ENCODE assay signal across 15 cellular contexts in genomic region chr5:159104759-159105317, GRCh38. TPM values are rescaled to one million over a fixed set of nuclear protein-coding genes. Genes with fewer than 3 reads are reported as not detected.
DNase-seq lines count a peak whose midpoint lies in the region; ATAC-seq and TF ChIP-seq lines count a peak whose summit lies in the region.
"Had no signal": no experiment of that assay in that cellular context is flagged by ENCODE, and none has a peak within 500 bp of the region (broad histone marks: within the 10 kb centered on the region; RNA-seq: fewer than 3 reads in every experiment).

No MANE protein-coding gene starts in this region.

- peak overlapping the region; percentile 68 for H3K4me3 Mint-ChIP-seq in activated T-helper 17 cell treated with anti-CD3 and anti-CD28 coated beads, Interleukin-2, amount 50 U/mL, for 72 hours
- H3K4me3 Mint-ChIP-seq: activated T-cell treated with anti-CD3 and anti-CD28 coated beads, Interleukin-2, amount 50 U/mL, for 24 hours had no signal

- no peaks in the 10 kb centered on the region for H3K36me3 ChIP-seq in gastrocnemius medialis
- H3K36me3 ChIP-seq: right lobe of liver, suprapubic skin had no signal

- peaks cover 67% of the 10 kb centered on the region for H3K27me3 Mint-ChIP-seq in activated T-helper 17 cell treated with anti-CD3 and anti-CD28 coated beads, Interleukin-2, amount 50 U/mL, for 72 hours

- H3K4me3 ChIP-seq in GM12875 (ENCODE audit: low read depth, low read length) (peak overlapping the region; percentile 3), iPS-11a (ENCODE audit: low read depth, low read length) (peak overlapping the region; percentile 24), gastrocnemius medialis (peak overlapping the region in 3 of 4 donors; percentile 8 to 21 (median 14))
- H3K4me3 ChIP-seq: body of pancreas, mucosa of descending colon had no signal

- no peaks in the 10 kb centered on the region for H3K36me3 Mint-ChIP-seq in activated T-helper 17 cell treated with anti-CD3 and anti-CD28 coated beads, Interleukin-2, amount 50 U/mL, for 72 hours (ENCODE audit: low read depth)
- H3K36me3 Mint-ChIP-seq: CD4-positive, CD25-positive, alpha-beta regulatory T cell had no signal

- ATAC-seq in activated T-helper 17 cell treated with anti-CD3 and anti-CD28 coated beads, Interleukin-2, amount 50 U/mL, for 72 hours (replicated peaks) = no peak
- no peak for ATAC-seq in gastrocnemius medialis
- ATAC-seq in esophagus mucosa = no peak
- no peak for ATAC-seq in HG02973 (IDR thresholded peaks at IDR 0.05; ENCODE audit: unreplicated experiment)
- no peak for ATAC-seq in GM19463 (IDR thresholded peaks at IDR 0.05; ENCODE audit: unreplicated experiment)
- ATAC-seq: activated CD4-positive, CD25-positive, alpha-beta regulatory T cell treated with anti-CD3 and anti-CD28 coated beads, Interleukin-2, amount 50 U/mL, for 24 hours; body of pancreas; mucosa of descending colon; right lobe of liver had no signal

- peaks cover 42 to 66% (median 57%) of the 10 kb centered on the region in 3 donors for H3K27me3 ChIP-seq in gastrocnemius medialis

- peaks cover 20% of the 10 kb centered on the region for H3K4me1 Mint-ChIP-seq in activated T-helper 17 cell treated with anti-CD3 and anti-CD28 coated beads, Interleukin-2, amount 50 U/mL, for 72 hours

- in situ Hi-C loops in gastrocnemius medialis (cut with MboI; ENCODE audit: low sequenced_read_pairs in 4 of 4) = loop anchor here (5.0 to 25.0 kb wide), 8 partner anchors 408 to 1293 kb away; no protein-coding TSS in a partner anchor

- peak overlapping the region; percentile 27 to 60 (median 51) for H3K27ac ChIP-seq in gastrocnemius medialis
- H3K27ac ChIP-seq: body of pancreas, right lobe of liver, suprapubic skin had no signal

- intact Hi-C loops in gastrocnemius medialis (cut with DNase I; ENCODE audit: low total_unique reads) = loop anchor here (5.0 to 10.0 kb wide), 3 partner anchors 640 to 1280 kb away; no protein-coding TSS in a partner anchor

- no peak for TF ChIP-seq POLR2A in gastrocnemius medialis (IDR thresholded peaks at IDR 0.05)

- DNase-seq in gastrocnemius medialis (no peak), NCI-H1105 treated with DMSO at 0.1 percent for 48 hours (lab: John Stamatoyannopoulos, UW) (no peak)
- DNase-seq: body of pancreas; CD4-positive, CD25-positive, alpha-beta regulatory T cell had no signal

- H3K4me1 ChIP-seq in gastrocnemius medialis = peaks cover 0 to 5% of the 10 kb centered on the region in 2 donors

- TF ChIP-seq CTCF in GM12875 (IDR thresholded peaks at IDR 0.05; ENCODE audit: borderline replicate concordance, insufficient read depth, low read depth, low read length) (no peak), gastrocnemius medialis (IDR thresholded peaks at IDR 0.05 in 4 of 5, conservative IDR thresholded peaks at IDR 0.05 in 1 of 5) (no peak)

- H3K9me3 Mint-ChIP-seq in activated T-helper 17 cell treated with anti-CD3 and anti-CD28 coated beads, Interleukin-2, amount 50 U/mL, for 72 hours = no peaks in the 10 kb centered on the region
- H3K9me3 Mint-ChIP-seq: activated T-cell treated with anti-CD3 and anti-CD28 coated beads, Interleukin-2, amount 50 U/mL, for 24 hours had no signal

- H3K27ac Mint-ChIP-seq in activated T-helper 17 cell treated with anti-CD3 and anti-CD28 coated beads, Interleukin-2, amount 50 U/mL, for 72 hours = no peak overlapping the region
- H3K27ac Mint-ChIP-seq: activated T-cell treated with anti-CD3 and anti-CD28 coated beads, Interleukin-2, amount 50 U/mL, for 24 hours; CD4-positive, CD25-positive, alpha-beta regulatory T cell had no signal

- H3K9me3 ChIP-seq in gastrocnemius medialis = no peaks in the 10 kb centered on the region
- H3K9me3 ChIP-seq: body of pancreas, mucosa of descending colon, right lobe of liver, suprapubic skin had no signal

RNA-seq across cellular contexts. Expression of gene EBF1, which starts 5.1 kb away (rescaled TPM):
- total RNA-seq in activated T-helper 17 cell treated with anti-CD3 and anti-CD28 coated beads, Interleukin-2, amount 50 U/mL, for 72 hours = under 1 TPM in 1 of 2 donors, not detected in 1; 0.37 TPM
- total RNA-seq in gastrocnemius medialis (10 to 100 TPM in 1 of 4 donors, 1 to 10 TPM in 3; 4.9 to 12.0 (median 7.1) TPM), esophagus mucosa (2.3 TPM)
